Comparison of ENCODE assay signal across 15 cellular contexts in the genomic region with DNA sequence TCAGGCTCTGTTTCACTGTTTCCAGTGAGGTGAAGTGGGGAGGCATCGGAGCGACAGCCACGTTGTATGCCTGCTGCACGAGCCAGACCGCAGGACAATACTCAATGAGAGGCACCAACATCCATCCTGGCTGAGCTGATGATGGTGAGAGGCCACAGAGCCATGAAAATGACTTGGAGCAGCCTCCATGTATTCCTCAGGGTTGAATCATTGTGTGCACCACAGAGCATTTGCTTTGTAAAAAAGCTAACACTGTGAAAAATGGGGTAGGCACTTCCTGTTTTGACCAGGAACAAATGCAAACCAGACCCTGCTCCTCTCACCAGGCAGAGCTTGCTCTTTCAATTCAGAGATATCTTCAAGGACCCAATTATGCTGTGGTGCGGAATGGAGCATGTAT.
DNase-seq lines count a peak whose midpoint lies in the region; ATAC-seq, FAIRE-seq and TF ChIP-seq lines count a peak whose summit lies in the region.
"Had no signal": no experiment of that assay in that cellular context is flagged by ENCODE, and none has a peak within 500 bp of the region (broad histone marks: within the 10 kb centered on the region; RNA-seq: fewer than 3 reads in every experiment).

No MANE protein-coding gene starts in this region.

- peak overlapping the region; percentile 60 for H3K9ac ChIP-seq in SU-DHL-6 (ENCODE audit: low read length)

- CTCF ChIA-PET in AG04449 (lab: Yijun Ruan, JAX), result interaction anchor here (0.8 to 1.8 kb wide), 4 partner anchors 144 to 1174 kb away, joined by 3 to 10 read pairs (median 6); a partner anchor contains a TSS

- H3K4me3 ChIP-seq in AG04449 (ENCODE audit: low read depth, low read length), result no peak overlapping the region
- peak overlapping the region; percentile 41 for H3K4me3 ChIP-seq in SU-DHL-6 (ENCODE audit: insufficient read depth, low read length, poor library complexity, severe bottlenecking)
- H3K4me3 ChIP-seq in fibroblast of the aortic adventitia (ENCODE audit: low read depth, low read length), result peak overlapping the region; percentile 22
- H3K4me3 ChIP-seq: ovary, vagina had no signal

- H4K20me1 ChIP-seq in SU-DHL-6 (ENCODE audit: low read depth, low read length), result no peaks in the 10 kb centered on the region

- H3K4me2 ChIP-seq in SU-DHL-6 (ENCODE audit: low read depth, low read length, poor library complexity, severe bottlenecking), result peak overlapping the region; percentile 94

- peak overlapping the region; percentile 46 for H2AFZ ChIP-seq in SU-DHL-6 (ENCODE audit: low read depth, low read length, severe bottlenecking)

- H3K79me2 ChIP-seq in SU-DHL-6 (ENCODE audit: insufficient read depth, low read length), result peaks cover 8% of the 10 kb centered on the region; the same call in 1 of the 2 replicates

- H3K27ac ChIP-seq in SU-DHL-6 (ENCODE audit: low read depth, low read length), result peak overlapping the region; percentile 97
- no peak overlapping the region for H3K27ac ChIP-seq in substantia nigra (ENCODE audit: low read depth, low read length, poor library complexity, severe bottlenecking)
- H3K27ac ChIP-seq: ovary, vagina had no signal

- TF ChIP-seq POLR2A in GM12891 (IDR thresholded peaks at IDR 0.05; ENCODE audit: low read depth, low read length), result no peak
- TF ChIP-seq POLR2A in GM18505 (IDR thresholded peaks at IDR 0.05; ENCODE audit: borderline replicate concordance, extremely low read depth, insufficient read depth, insufficient read length), result no peak

- no peaks in the 10 kb centered on the region for H3K9me2 ChIP-seq in SU-DHL-6 (replicated peaks; ENCODE audit: insufficient read depth, low read length)

- ATAC-seq in GM18505 (IDR thresholded peaks at IDR 0.05; ENCODE audit: unreplicated experiment), result no peak

- no peak for FAIRE-seq in GM12891 (lab: Jason Lieb, UNC)
- FAIRE-seq in urothelium cell line (lab: Jason Lieb, UNC), result no peak

- H3K27me3 ChIP-seq in SU-DHL-6 (ENCODE audit: low read length), result no peaks in the 10 kb centered on the region
- H3K27me3 ChIP-seq: ovary, vagina had no signal

- peaks cover 49% of the 10 kb centered on the region for H3F3A ChIP-seq in SU-DHL-6 (ENCODE audit: insufficient read depth)

- no peaks in the 10 kb centered on the region for H3K9me3 ChIP-seq in SU-DHL-6 (ENCODE audit: insufficient read depth, low read length)
- H3K9me3 ChIP-seq: ovary, vagina had no signal

- DNase-seq in AG04449 (ENCODE audit: low read depth, low spot score), result peak; percentile 63
- no peak for DNase-seq in GM12891 (ENCODE audit: insufficient read length, low spot score)
- DNase-seq in fibroblast of the aortic adventitia (ENCODE audit: low read depth), result peak; percentile 91
- no peak for DNase-seq in urothelium cell line (ENCODE audit: low spot score)
- DNase-seq in substantia nigra (lab: John Stamatoyannopoulos, UW), result no peak
- DNase-seq in GM10266 (ENCODE audit: extremely low spot score), result no peak
- DNase-seq: activated CD8-positive, alpha-beta memory T cell treated with anti-CD3 and anti-CD28 coated beads, Interleukin-2, amount 50 U/mL, for 48 hours; C1 segment of cervical spinal cord; effector CD4-positive, alpha-beta T cell; MM.1S; ovary; stimulated activated CD4-positive, alpha-beta T cell treated with anti-CD3 and anti-CD28 coated beads, Interleukin-2, amount 100 ng/mL, for 24 hours had no signal

- POLR2A ChIA-PET in AG04449 (lab: Yijun Ruan, JAX), result interaction anchor here (0.5 to 1.3 kb wide), 2 partner anchors 394 to 883 kb away, joined by 3 to 5 read pairs; a partner anchor contains a TSS

- TF ChIP-seq CTCF in AG04449 (IDR thresholded peaks at IDR 0.05; ENCODE audit: insufficient read depth, low read length, missing control alignments), result no peak
- no peak for TF ChIP-seq CTCF in SU-DHL-6 (IDR thresholded peaks at IDR 0.05; ENCODE audit: insufficient read depth, low read length, poor library complexity, severe bottlenecking)
- TF ChIP-seq CTCF in fibroblast of the aortic adventitia (IDR thresholded peaks at IDR 0.05; ENCODE audit: insufficient read depth, low read length), result no peak
- no peak for TF ChIP-seq CTCF in GM10266 (IDR thresholded peaks at IDR 0.05; ENCODE audit: control insufficient read depth, insufficient read depth, low read depth, missing control alignments)

- H3K36me3 ChIP-seq in SU-DHL-6 (ENCODE audit: low read length), result no peaks in the 10 kb centered on the region
- H3K36me3 ChIP-seq: ovary, vagina had no signal

TF ChIP-seq in GM12891, 5 proteins besides CTCF, POLR2A, EP300 and RAD21:
- peak; percentile 83 for TF ChIP-seq SPI1 (IDR thresholded peaks at IDR 0.05; ENCODE audit: low read depth, low read length)
- no peak for TF ChIP-seq POU2F2 (IDR thresholded peaks at IDR 0.05; ENCODE audit: low read depth, low read length)

Comparison
In these comparisons a context has a peak if more than half of its experiments do, and no peak if none do; other contexts are left out.
1. DNase-seq: peak in AG04449 (single experiment) and fibroblast of the aortic adventitia (single experiment); none in GM12891 (single experiment), urothelium cell line (single experiment), substantia nigra (0 of 49) and GM10266 (single experiment).